ENCODE assay signal across 19 cellular contexts in genomic region chr18:37438417-37439180, GRCh38.
DNase-seq lines count a peak whose midpoint lies in the region; ATAC-seq and TF ChIP-seq lines count a peak whose summit lies in the region.
"Had no signal": no experiment of that assay in that cellular context is flagged by ENCODE, and none has a peak within 500 bp of the region (broad histone marks: within the 10 kb centered on the region; RNA-seq: fewer than 3 reads in every experiment).

No MANE protein-coding gene starts in this region.

- H3K9me3 ChIP-seq in A673 (ENCODE audit: low read depth, low read length, poor library complexity, severe bottlenecking): no peaks in the 10 kb centered on the region
- H3K9me3 ChIP-seq: SK-N-SH had no signal

- CTCF ChIA-PET in A673 (lab: Charles Lee): no interaction called here

- H3K27ac ChIP-seq in A673 (ENCODE audit: low read depth, low read length, poor library complexity, severe bottlenecking): no peak overlapping the region
- H3K27ac ChIP-seq: RWPE1 had no signal

- H3K36me3 ChIP-seq in A673 (ENCODE audit: insufficient read depth, low read length, poor library complexity, severe bottlenecking): no peaks in the 10 kb centered on the region

- H3K27me3 ChIP-seq in A673 (replicated peaks; ENCODE audit: insufficient read depth, low read depth, low read length, poor library complexity): peaks cover 8% of the 10 kb centered on the region

- no TSS peak for BruUV-seq in A673 (replicated peaks; lab: Mats Ljungman, UMichigan)

- H3K4me3 ChIP-seq in A673 (ENCODE audit: low read depth, low read length, poor library complexity, severe bottlenecking): no peak overlapping the region
- H3K4me3 ChIP-seq: GM23338 had no signal

- H3K4me1 ChIP-seq in A673 (ENCODE audit: insufficient read depth, low read length, poor library complexity, severe bottlenecking): no peaks in the 10 kb centered on the region

- ATAC-seq in HG02763 (IDR thresholded peaks at IDR 0.05; ENCODE audit: unreplicated experiment): no peak
- ATAC-seq: GM23338 had no signal

- POLR2A ChIA-PET in A673 (lab: Charles Lee; ENCODE audit: low non-redundant PET): no interaction called here

- intact Hi-C loops in A673 (cut with micrococcal nuclease; ENCODE audit: unreplicated experiment): no loop called here

- DNase-seq in NCI-H2107 treated with DMSO at 0.1 percent for 48 hours (lab: John Stamatoyannopoulos, UW; ENCODE audit: unreplicated experiment): peak; percentile 58
- no peak for DNase-seq in NCI-H2107 (lab: John Stamatoyannopoulos, UW)
- peak; percentile 65 for DNase-seq in NCI-H1694 treated with DMSO at 0.1 percent for 48 hours (lab: John Stamatoyannopoulos, UW)
- DNase-seq in NCI-H82 (lab: John Stamatoyannopoulos, UW): peak; percentile 68
- no peak for DNase-seq in A673 (ENCODE audit: low spot score)
- no peak for DNase-seq in cortex of kidney (lab: John Stamatoyannopoulos, UW)
- DNase-seq: CD4-positive, CD25-positive, alpha-beta regulatory T cell; DMS153; HCEC 1CT; MV-4-11; NCI-H1436 treated with DMSO at 0.1 percent for 48 hours; NCI-H2081 treated with DMSO at 0.1 percent for 48 hours; NCI-H226; NCI-H510A treated with DMSO at 0.1 percent for 48 hours; SHP77 treated with DMSO at 0.1 percent for 48 hours; SK-N-SH had no signal

- TF ChIP-seq CTCF in A673 (conservative IDR thresholded peaks at IDR 0.05; ENCODE audit: low read depth, low read length): no peak

Comparison
In these comparisons a context has a peak if more than half of its experiments do, and no peak if none do; other contexts are left out.
1. DNase-seq: peak in NCI-H2107 treated with DMSO at 0.1 percent for 48 hours (single experiment), NCI-H1694 treated with DMSO at 0.1 percent for 48 hours (single experiment) and NCI-H82 (single experiment); none in NCI-H2107 (single experiment), A673 (single experiment) and cortex of kidney (single experiment).